11 cellular contexts compared by ENCODE assay signal in the genomic region with DNA sequence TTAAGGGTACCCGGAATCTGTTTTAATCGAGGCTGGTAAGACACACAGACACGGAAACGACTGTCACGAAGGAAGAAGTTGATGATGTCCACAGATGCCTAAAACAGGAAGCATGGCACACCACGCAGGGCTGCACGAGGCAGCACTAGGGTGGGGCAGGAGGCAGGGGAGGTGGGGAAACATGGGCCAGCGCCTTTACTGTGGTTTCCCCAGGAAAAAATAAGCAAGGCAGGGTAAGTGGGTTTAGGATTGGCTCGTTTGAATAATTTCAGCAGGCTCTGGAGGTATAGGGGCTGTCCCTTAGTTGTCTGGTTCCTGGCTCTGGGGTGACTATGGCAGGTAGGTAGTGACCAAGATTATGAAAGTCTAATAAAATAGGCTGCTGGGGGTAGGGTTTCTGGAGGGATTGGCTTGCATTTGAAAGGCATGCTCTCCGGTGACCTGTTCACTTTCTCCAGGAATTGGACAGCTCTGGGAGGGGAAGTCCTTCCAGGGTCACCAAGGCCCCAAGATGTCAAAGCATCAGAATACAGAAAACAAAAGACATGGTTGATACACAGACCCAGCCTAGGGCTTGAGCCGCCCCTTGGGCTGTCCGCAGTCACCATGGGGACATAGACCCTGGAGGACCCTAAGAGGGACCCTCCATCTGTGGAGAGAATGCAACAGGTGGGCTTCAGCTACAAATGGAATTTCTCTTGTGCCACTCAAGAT. TPM values are rescaled to one million over a fixed set of nuclear protein-coding genes. Genes with fewer than 3 reads are reported as not detected.
DNase-seq lines count a peak whose midpoint lies in the region; ATAC-seq and TF ChIP-seq lines count a peak whose summit lies in the region.
"Had no signal": no experiment of that assay in that cellular context is flagged by ENCODE, and none has a peak within 500 bp of the region (broad histone marks: within the 10 kb centered on the region; RNA-seq: fewer than 3 reads in every experiment).

No MANE protein-coding gene starts in this region.

- peaks cover 60% of the 10 kb centered on the region for H3K4me1 Mint-ChIP-seq in activated CD4-positive, alpha-beta T cell treated with anti-CD3 and anti-CD28 coated beads, Interleukin-2, amount 10 ng/mL, durations not matched to agents 7 days and 5 days
- peaks cover 35 to 47% of the 10 kb centered on the region in 2 donors for H3K4me1 Mint-ChIP-seq in stimulated activated naive B cell treated with anti-CD40 and anti-IgM and Interleukin-4, amounts not matched to agents 10 μg/mL and 1 μg/mL and 100 μg/mL, for 72 hours

- no peaks in the 10 kb centered on the region for H4K20me1 ChIP-seq in PC-9 (ENCODE audit: insufficient read depth)

- CTCF ChIA-PET in activated CD4-positive, alpha-beta T cell treated with anti-CD3 and anti-CD28 coated beads, Interleukin-2, amount 10 ng/mL, durations not matched to agents 7 days and 5 days (lab: Charles Lee), result interaction anchor here (0.6 to 1.2 kb wide), 2 partner anchors 8 to 175 kb away, joined by 3 read pairs; no protein-coding TSS in a partner anchor
- CTCF ChIA-PET in PC-9 (lab: Charles Lee), result no interaction called here

- H3F3A ChIP-seq in PC-9 (ENCODE audit: insufficient read depth, low read depth), result peaks cover 5% of the 10 kb centered on the region; the same call in 1 of the 2 replicates

- H3K4me3 Mint-ChIP-seq in activated CD4-positive, alpha-beta T cell treated with anti-CD3 and anti-CD28 coated beads, Interleukin-2, amount 10 ng/mL, durations not matched to agents 7 days and 5 days, result peak overlapping the region; percentile 37
- peak overlapping the region; percentile 3 to 13 for H3K4me3 Mint-ChIP-seq in stimulated activated naive B cell treated with anti-CD40 and anti-IgM and Interleukin-4, amounts not matched to agents 10 μg/mL and 1 μg/mL and 100 μg/mL, for 72 hours

- peaks cover 4% of the 10 kb centered on the region for H3K27me3 Mint-ChIP-seq in activated CD4-positive, alpha-beta T cell treated with anti-CD3 and anti-CD28 coated beads, Interleukin-2, amount 10 ng/mL, durations not matched to agents 7 days and 5 days
- no peaks in the 10 kb centered on the region for H3K27me3 Mint-ChIP-seq in stimulated activated naive B cell treated with anti-CD40 and anti-IgM and Interleukin-4, amounts not matched to agents 10 μg/mL and 1 μg/mL and 100 μg/mL, for 72 hours

- H2AFZ ChIP-seq in PC-9, result no peak overlapping the region
- H2AFZ ChIP-seq: hepatocyte had no signal

- peak overlapping the region in 1 of 12 donors; percentile 35 for H3K27ac ChIP-seq in heart left ventricle
- H3K27ac ChIP-seq in PC-9, result no peak overlapping the region
- H3K27ac ChIP-seq: body of pancreas, hepatocyte had no signal

- H3K79me2 ChIP-seq in PC-9 (ENCODE audit: low read depth), result no peaks in the 10 kb centered on the region
- H3K79me2 ChIP-seq: hepatocyte had no signal

- H3K4me1 ChIP-seq in heart left ventricle, result peaks cover 0 to 46% (median 25%) of the 10 kb centered on the region in 12 donors
- peaks cover 12% of the 10 kb centered on the region; the same call in 1 of the 2 replicates for H3K4me1 ChIP-seq in PC-9 (replicated peaks; ENCODE audit: insufficient read depth)

- intact Hi-C loops in heart left ventricle (cut with DNase I) (loop anchor here (5.0 to 10.0 kb wide), 11 partner anchors 70 to 600 kb away; a partner anchor contains a TSS), PC-9 (cut with micrococcal nuclease; ENCODE audit: unreplicated experiment) (loop anchor here (5.0 to 10.0 kb wide), 3 partner anchors 67 to 600 kb away; no protein-coding TSS in a partner anchor)

- peaks cover 16% of the 10 kb centered on the region for H3K36me3 Mint-ChIP-seq in activated CD4-positive, alpha-beta T cell treated with anti-CD3 and anti-CD28 coated beads, Interleukin-2, amount 10 ng/mL, durations not matched to agents 7 days and 5 days (ENCODE audit: low read depth)
- H3K36me3 Mint-ChIP-seq in stimulated activated naive B cell treated with anti-CD40 and anti-IgM and Interleukin-4, amounts not matched to agents 10 μg/mL and 1 μg/mL and 100 μg/mL, for 72 hours, result no peaks in the 10 kb centered on the region

- no peak for TF ChIP-seq CTCF in NB4 (IDR thresholded peaks at IDR 0.05; ENCODE audit: low read depth, low read length)
- no peak for TF ChIP-seq CTCF in heart left ventricle (IDR thresholded peaks at IDR 0.05)
- TF ChIP-seq CTCF in PC-9 (conservative IDR thresholded peaks at IDR 0.05), result no peak

- H3K4me2 ChIP-seq in PC-9, result no peak overlapping the region
- H3K4me2 ChIP-seq: hepatocyte had no signal

- 64 to 73% (median 66%) methylated on average over 12 of the region's 12 CpGs for WGBS in heart left ventricle, 4 donors

- ATAC-seq in heart left ventricle (peak in 3 of 4 donors; percentile 13 to 74 (median 69)), GM19467 (IDR thresholded peaks at IDR 0.05; ENCODE audit: unreplicated experiment) (no peak)
- ATAC-seq in stimulated activated naive B cell treated with anti-CD40 and anti-IgM and Interleukin-4, amounts not matched to agents 10 μg/mL and 1 μg/mL and 100 μg/mL, for 72 hours (replicated peaks), result peak; percentile 95
- ATAC-seq: body of pancreas had no signal

- no peaks in the 10 kb centered on the region for H3K36me3 ChIP-seq in heart left ventricle
- no peaks in the 10 kb centered on the region for H3K36me3 ChIP-seq in PC-9 (ENCODE audit: low read depth)
- H3K36me3 ChIP-seq: tibial nerve had no signal

- H3K4me3 ChIP-seq in NB4 (ENCODE audit: low read depth, low read length) (no peak overlapping the region), heart left ventricle (no peak overlapping the region), PC-9 (no peak overlapping the region)
- H3K4me3 ChIP-seq: body of pancreas, hepatocyte, tibial nerve had no signal

- POLR2A ChIA-PET in activated CD4-positive, alpha-beta T cell treated with anti-CD3 and anti-CD28 coated beads, Interleukin-2, amount 10 ng/mL, durations not matched to agents 7 days and 5 days (lab: Charles Lee), result no interaction called here
- POLR2A ChIA-PET in PC-9 (lab: Charles Lee; ENCODE audit: unreplicated experiment), result no interaction called here

- TF ChIP-seq POLR2A in NB4 (IDR thresholded peaks at IDR 0.05; ENCODE audit: extremely low read depth, insufficient read length) (no peak), heart left ventricle (IDR thresholded peaks at IDR 0.05) (no peak)

- BruUV-seq in PC-9 (replicated peaks; lab: Mats Ljungman, UMichigan), result no TSS peak

- H3K27ac Mint-ChIP-seq in activated CD4-positive, alpha-beta T cell treated with anti-CD3 and anti-CD28 coated beads, Interleukin-2, amount 10 ng/mL, durations not matched to agents 7 days and 5 days, result peak overlapping the region; percentile 90
- H3K27ac Mint-ChIP-seq in stimulated activated naive B cell treated with anti-CD40 and anti-IgM and Interleukin-4, amounts not matched to agents 10 μg/mL and 1 μg/mL and 100 μg/mL, for 72 hours, result peak overlapping the region; percentile 62

- H3K9me2 ChIP-seq in PC-9 (ENCODE audit: insufficient read depth), result no peaks in the 10 kb centered on the region

- peaks cover 7% of the 10 kb centered on the region for H3K9me3 Mint-ChIP-seq in activated CD4-positive, alpha-beta T cell treated with anti-CD3 and anti-CD28 coated beads, Interleukin-2, amount 10 ng/mL, durations not matched to agents 7 days and 5 days
- no peaks in the 10 kb centered on the region for H3K9me3 Mint-ChIP-seq in stimulated activated naive B cell treated with anti-CD40 and anti-IgM and Interleukin-4, amounts not matched to agents 10 μg/mL and 1 μg/mL and 100 μg/mL, for 72 hours

- H3K9me3 ChIP-seq in heart left ventricle (no peaks in the 10 kb centered on the region), PC-9 (ENCODE audit: insufficient read depth, low read depth) (no peaks in the 10 kb centered on the region)
- H3K9me3 ChIP-seq: body of pancreas, tibial nerve had no signal

- DNase-seq in NB4 (ENCODE audit: low read depth), result peak; percentile 92
- peak; percentile 82 for DNase-seq in activated CD4-positive, alpha-beta T cell treated with anti-CD3 and anti-CD28 coated beads, Interleukin-2, amount 10 ng/mL, durations not matched to agents 7 days and 5 days
- peak; percentile 27 to 77 (median 51) for DNase-seq in heart left ventricle
- peak; percentile 70 for DNase-seq in stimulated activated naive B cell treated with anti-CD40 and anti-IgM and Interleukin-4, amounts not matched to agents 10 μg/mL and 1 μg/mL and 100 μg/mL, for 72 hours
- no peak for DNase-seq in PC-9
- no peak for DNase-seq in NCI-H345 (lab: John Stamatoyannopoulos, UW)
- DNase-seq in effector CD4-positive, alpha-beta T cell, result no peak

- H3K27me3 ChIP-seq in heart left ventricle, result no peaks in the 10 kb centered on the region
- H3K27me3 ChIP-seq in PC-9 (ENCODE audit: insufficient read depth, low read depth), result no peaks in the 10 kb centered on the region
- H3K27me3 ChIP-seq: body of pancreas, hepatocyte, tibial nerve had no signal

RNA-seq across cellular contexts. Expression of a gene that starts 35.3 kb away (rescaled TPM):
- 1 to 10 TPM; 1.0 to 1.5 TPM for total RNA-seq in activated CD4-positive, alpha-beta T cell treated with anti-CD3 and anti-CD28 coated beads, Interleukin-2, amount 10 ng/mL, durations not matched to agents 7 days and 5 days
- total RNA-seq in heart left ventricle (1 to 10 TPM in 8 of 9 donors, under 1 TPM in 1; 0.91 to 4.8 (median 2.3) TPM), PC-9 (2021) (1.1 and 1.4 TPM in 2 replicates)
- 1 to 10 TPM in 1 of 2 donors, under 1 TPM in 1; 0.91 to 5.4 TPM for polyA plus RNA-seq in heart left ventricle
- total RNA-seq: body of pancreas, hepatocyte had no signal

Comparison
In these comparisons a context has a peak if more than half of its experiments do, and no peak if none do; other contexts are left out.
1. DNase-seq: peak in NB4 (single experiment), activated CD4-positive, alpha-beta T cell treated with anti-CD3 and anti-CD28 coated beads, Interleukin-2, amount 10 ng/mL, durations not matched to agents 7 days and 5 days (single experiment), heart left ventricle (5 of 5) and stimulated activated naive B cell treated with anti-CD40 and anti-IgM and Interleukin-4, amounts not matched to agents 10 μg/mL and 1 μg/mL and 100 μg/mL, for 72 hours (single experiment); none in PC-9 (0 of 2), NCI-H345 (single experiment) and effector CD4-positive, alpha-beta T cell (single experiment).